In genomic region chr1:53666566-53666965, GRCh38 we compare ENCODE assay signal across 20 cellular contexts.
"Had no signal": no experiment of that assay in that cellular context is flagged by ENCODE, and none has a peak within 500 bp of the region (broad histone marks: within the 10 kb centered on the region; RNA-seq: fewer than 3 reads in every experiment).

No MANE protein-coding gene starts in this region.

- H3K4me2 ChIP-seq: neural progenitor cell had no signal

- ATAC-seq: left lung; mucosa of descending colon; natural killer cell treated with Interleukin-12 subunit alpha and Interleukin-12 subunit beta and Interleukin-15 and Interleukin-18, amount 100 ng/mL, for 72 hours; pancreas; stimulated activated memory B cell treated with anti-CD40 and anti-IgM and Interleukin-4, amounts not matched to agents 10 μg/mL and 1 μg/mL and 100 μg/mL, for 72 hours; stimulated activated naive CD8-positive, alpha-beta T cell treated with anti-CD3 and anti-CD28 coated beads, Interleukin-15, Interleukin-2, amounts not matched to agents 100 U/mL and 50 U/mL, for 24 hours had no signal

- H3K4me1 ChIP-seq: left lung, neural progenitor cell, pancreas, prostate gland, sigmoid colon, tibial artery had no signal

- H3K27me3 ChIP-seq: left lung, neural progenitor cell, pancreas, right atrium auricular region, sigmoid colon, testis had no signal

- H2AFZ ChIP-seq: neural progenitor cell had no signal

- H3K36me3 ChIP-seq: left lung, neural progenitor cell, pancreas, prostate gland, right atrium auricular region, sigmoid colon, tibial artery had no signal

- DNase-seq: cortex of kidney; left lung; mesenchymal stem cell; mucosa of descending colon; naive B cell; nucleus accumbens; pancreas; sigmoid colon; stimulated activated CD4-positive, alpha-beta T cell treated with anti-CD3 and anti-CD28 coated beads, Interleukin-4, amount 100 ng/mL, for 4 hours; stimulated activated naive CD8-positive, alpha-beta T cell treated with anti-CD3 and anti-CD28 coated beads, Interleukin-15, Interleukin-2, amounts not matched to agents 100 U/mL and 50 U/mL, for 24 hours; substantia nigra; testis; tibial artery had no signal

- H3K4me3 ChIP-seq: left lung, mucosa of descending colon, neural progenitor cell, pancreas, prostate gland, right atrium auricular region, sigmoid colon, testis, tibial artery had no signal

- FAIRE-seq: frontal cortex, keratinocyte, pancreas had no signal

- H3K9me3 ChIP-seq: left lung, mucosa of descending colon, pancreas, prostate gland, right atrium auricular region, sigmoid colon, testis, tibial artery had no signal

- H3K27ac ChIP-seq: left lung, neural progenitor cell, pancreas, prostate gland, right atrium auricular region, sigmoid colon, testis, tibial artery had no signal

- H3K9ac ChIP-seq: neural progenitor cell had no signal
